In genomic region chr17:19238167-19238505, GRCh38 we compare ENCODE assay signal across 8 cellular contexts. TPM values are rescaled to one million over a fixed set of nuclear protein-coding genes. Genes with fewer than 3 reads are reported as not detected.
DNase-seq lines count a peak whose midpoint lies in the region; ATAC-seq and TF ChIP-seq lines count a peak whose summit lies in the region.

No MANE protein-coding gene starts in this region.

- no peaks in the 10 kb centered on the region for H3K36me3 Mint-ChIP-seq in CD4-positive, alpha-beta T cell (ENCODE audit: low read depth)
- H3K36me3 Mint-ChIP-seq in activated T-cell treated with anti-CD3 and anti-CD28 coated beads, Interleukin-2, amount 50 U/mL, for 72 hours (ENCODE audit: insufficient read depth in 2 of 2): no peaks in the 10 kb centered on the region

- H3K27ac Mint-ChIP-seq in CD4-positive, alpha-beta T cell: peak overlapping the region; percentile 7
- no peak overlapping the region for H3K27ac Mint-ChIP-seq in activated T-cell treated with anti-CD3 and anti-CD28 coated beads, Interleukin-2, amount 50 U/mL, for 72 hours

- no peak for TF ChIP-seq CTCF in CD4-positive, alpha-beta T cell (IDR thresholded peaks at IDR 0.05)
- TF ChIP-seq CTCF in HL-60 (IDR thresholded peaks at IDR 0.05; ENCODE audit: insufficient read depth, low read length): no peak

- no peaks in the 10 kb centered on the region for H3K27me3 Mint-ChIP-seq in CD4-positive, alpha-beta T cell
- H3K27me3 Mint-ChIP-seq in activated T-cell treated with anti-CD3 and anti-CD28 coated beads, Interleukin-2, amount 50 U/mL, for 72 hours (ENCODE audit: low read depth): peaks cover 15% of the 10 kb centered on the region

- peak overlapping the region; percentile 72 for H3K4me3 ChIP-seq in HL-60 (replicated peaks; ENCODE audit: insufficient read depth, low read length)

- CTCF ChIA-PET in CD4-positive, alpha-beta T cell (lab: Charles Lee): interaction anchor here (1.4 kb wide), 1 partner anchor 100 kb away, joined by 3 read pairs; no protein-coding TSS in a partner anchor

- peak in 2 of 10 experiments; percentile 1 to 2 for DNase-seq in CD4-positive, alpha-beta T cell
- DNase-seq in HL-60 (ENCODE audit: low read depth in 1 of 2, low spot score in 1 of 2) (no peak), cardiac septum (ENCODE audit: low spot score) (peak; percentile 76), pons (ENCODE audit: low spot score) (peak; percentile 35), NOMO-1 (lab: John Stamatoyannopoulos, UW; ENCODE audit: unreplicated experiment in 2 of 2) (no peak), NCI-H1092 (lab: John Stamatoyannopoulos, UW) (no peak), NK-92 (lab: John Stamatoyannopoulos, UW; ENCODE audit: unreplicated experiment) (no peak)
- DNase-seq in activated T-cell treated with anti-CD3 and anti-CD28 coated beads, Interleukin-2, amount 50 U/mL, for 72 hours: peak in 1 of 2 donors; percentile 1

- no peaks in the 10 kb centered on the region for H3K9me3 ChIP-seq in CD4-positive, alpha-beta T cell (ENCODE audit: control insufficient read depth, low read length)

- peaks cover 4% of the 10 kb centered on the region for H3K4me1 Mint-ChIP-seq in CD4-positive, alpha-beta T cell (ENCODE audit: low read depth)
- H3K4me1 Mint-ChIP-seq in activated T-cell treated with anti-CD3 and anti-CD28 coated beads, Interleukin-2, amount 50 U/mL, for 72 hours (ENCODE audit: low read depth): peaks cover 11% of the 10 kb centered on the region

- POLR2A ChIA-PET in CD4-positive, alpha-beta T cell (lab: Charles Lee): interaction anchor here (1.7 kb wide), 1 partner anchor 140 kb away, joined by 5 read pairs; the partner anchor contains the start of gene MAPK7

- no peaks in the 10 kb centered on the region for H3K9me3 Mint-ChIP-seq in CD4-positive, alpha-beta T cell
- H3K9me3 Mint-ChIP-seq in activated T-cell treated with anti-CD3 and anti-CD28 coated beads, Interleukin-2, amount 50 U/mL, for 72 hours: no peaks in the 10 kb centered on the region

- intact Hi-C loops in CD4-positive, alpha-beta T cell (cut with DNase I, micrococcal nuclease): no loop called here
- intact Hi-C loops in cardiac septum (cut with DNase I): no loop called here

- H3K4me3 Mint-ChIP-seq in CD4-positive, alpha-beta T cell: peak overlapping the region; percentile 88
- H3K4me3 Mint-ChIP-seq in activated T-cell treated with anti-CD3 and anti-CD28 coated beads, Interleukin-2, amount 50 U/mL, for 72 hours: peak overlapping the region; percentile 85 to 88

- no peak overlapping the region for H3K27ac ChIP-seq in CD4-positive, alpha-beta T cell (ENCODE audit: low read depth, low read length)
- H3K27ac ChIP-seq in HL-60 (replicated peaks): no peak overlapping the region

- H3K27me3 ChIP-seq in CD4-positive, alpha-beta T cell (ENCODE audit: control insufficient read depth, insufficient read depth, low read length): no peaks in the 10 kb centered on the region
- peaks cover 2% of the 10 kb centered on the region for H3K27me3 ChIP-seq in HL-60 (ENCODE audit: insufficient read depth, poor library complexity, severe bottlenecking)

- no peak for ATAC-seq in CD4-positive, alpha-beta T cell (ENCODE audit: poor library complexity)
- no peak for ATAC-seq in activated T-cell treated with anti-CD3 and anti-CD28 coated beads, Interleukin-2, amount 50 U/mL, for 72 hours (replicated peaks in 1 of 2)

RNA-seq across cellular contexts. Expression of gene EPN2, which starts 1.0 kb away (rescaled TPM):
- 10 to 100 TPM; 11.9 to 12.3 TPM for total RNA-seq in CD4-positive, alpha-beta T cell
- total RNA-seq in activated T-cell treated with anti-CD3 and anti-CD28 coated beads, Interleukin-2, amount 50 U/mL, for 72 hours: 1 to 10 TPM; 5.3 to 9.0 TPM
- total RNA-seq in cardiac septum: 78.4 TPM

Comparison
In these comparisons a context has a peak if more than half of its experiments do, and no peak if none do; other contexts are left out.
1. DNase-seq: peak in cardiac septum (single experiment) and pons (single experiment); none in HL-60 (0 of 2), NOMO-1 (0 of 2), NCI-H1092 (single experiment) and NK-92 (single experiment).